In the genomic region with DNA sequence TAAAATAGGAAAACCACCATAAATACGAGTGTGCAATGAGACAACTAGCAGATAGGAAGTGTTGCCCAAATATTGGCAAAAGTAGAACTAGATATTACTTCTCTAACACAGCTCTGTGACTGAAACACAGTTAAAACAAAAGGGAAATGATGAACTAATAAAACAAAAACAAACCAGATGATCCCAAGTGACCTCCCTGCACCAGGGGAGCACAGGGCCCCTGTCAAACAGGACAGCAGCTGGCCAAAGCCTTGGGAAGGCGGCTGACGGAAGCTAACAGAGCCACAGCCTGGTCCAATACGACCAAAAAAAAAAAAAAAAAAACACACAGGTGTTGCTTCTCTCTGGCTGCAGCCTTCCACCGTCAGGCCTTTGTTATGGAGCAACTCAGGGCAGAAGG, we compare ENCODE assay signal across 2 cellular contexts.
TF ChIP-seq lines count a peak whose summit lies in the region.

No MANE protein-coding gene starts in this region.

TF ChIP-seq in SK-N-SH, 30 proteins besides CTCF, POLR2A, EP300 and RAD21:
- TF ChIP-seq, protein P1, sequence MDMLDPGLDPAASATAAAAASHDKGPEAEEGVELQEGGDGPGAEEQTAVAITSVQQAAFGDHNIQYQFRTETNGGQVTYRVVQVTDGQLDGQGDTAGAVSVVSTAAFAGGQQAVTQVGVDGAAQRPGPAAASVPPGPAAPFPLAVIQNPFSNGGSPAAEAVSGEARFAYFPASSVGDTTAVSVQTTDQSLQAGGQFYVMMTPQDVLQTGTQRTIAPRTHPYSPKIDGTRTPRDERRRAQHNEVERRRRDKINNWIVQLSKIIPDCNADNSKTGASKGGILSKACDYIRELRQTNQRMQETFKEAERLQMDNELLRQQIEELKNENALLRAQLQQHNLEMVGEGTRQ (IDR thresholded peaks at IDR 0.05; ENCODE audit: borderline replicate concordance, low read depth, low read length), result no peak
- TF ChIP-seq, protein P2, sequence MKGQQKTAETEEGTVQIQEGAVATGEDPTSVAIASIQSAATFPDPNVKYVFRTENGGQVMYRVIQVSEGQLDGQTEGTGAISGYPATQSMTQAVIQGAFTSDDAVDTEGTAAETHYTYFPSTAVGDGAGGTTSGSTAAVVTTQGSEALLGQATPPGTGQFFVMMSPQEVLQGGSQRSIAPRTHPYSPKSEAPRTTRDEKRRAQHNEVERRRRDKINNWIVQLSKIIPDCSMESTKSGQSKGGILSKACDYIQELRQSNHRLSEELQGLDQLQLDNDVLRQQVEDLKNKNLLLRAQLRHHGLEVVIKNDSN (IDR thresholded peaks at IDR 0.05; ENCODE audit: borderline replicate concordance, low read depth), result no peak
- TF ChIP-seq RFX5 (IDR thresholded peaks at IDR 0.05; ENCODE audit: low read length), result no peak
- no peak for TF ChIP-seq YY1 (IDR thresholded peaks at IDR 0.05; ENCODE audit: low read depth)
- TF ChIP-seq RCOR1 (IDR thresholded peaks at IDR 0.05; ENCODE audit: low read length), result no peak
- no peak for TF ChIP-seq FOSL2 (IDR thresholded peaks at IDR 0.05; ENCODE audit: borderline replicate concordance, low read depth)
- TF ChIP-seq MXI1 (IDR thresholded peaks at IDR 0.05; ENCODE audit: low read depth, low read length), result no peak
- no peak for TF ChIP-seq FOXJ3 (CRISPR knock-in tag; IDR thresholded peaks at IDR 0.05)
- TF ChIP-seq MEF2A (IDR thresholded peaks at IDR 0.05; ENCODE audit: borderline replicate concordance, low read depth), result no peak
- no peak for TF ChIP-seq NRF1 (IDR thresholded peaks at IDR 0.05; ENCODE audit: low read depth, low read length)
- no peak for TF ChIP-seq GATA2 (CRISPR knock-in tag; IDR thresholded peaks at IDR 0.05)
- TF ChIP-seq, protein P3, sequence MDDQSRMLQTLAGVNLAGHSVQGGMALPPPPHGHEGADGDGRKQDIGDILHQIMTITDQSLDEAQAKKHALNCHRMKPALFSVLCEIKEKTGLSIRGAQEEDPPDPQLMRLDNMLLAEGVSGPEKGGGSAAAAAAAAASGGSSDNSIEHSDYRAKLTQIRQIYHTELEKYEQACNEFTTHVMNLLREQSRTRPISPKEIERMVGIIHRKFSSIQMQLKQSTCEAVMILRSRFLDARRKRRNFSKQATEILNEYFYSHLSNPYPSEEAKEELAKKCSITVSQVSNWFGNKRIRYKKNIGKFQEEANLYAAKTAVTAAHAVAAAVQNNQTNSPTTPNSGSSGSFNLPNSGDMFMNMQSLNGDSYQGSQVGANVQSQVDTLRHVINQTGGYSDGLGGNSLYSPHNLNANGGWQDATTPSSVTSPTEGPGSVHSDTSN (IDR thresholded peaks at IDR 0.05), result no peak
- TF ChIP-seq ELF1 (IDR thresholded peaks at IDR 0.05), result no peak
- TF ChIP-seq, protein P4, sequence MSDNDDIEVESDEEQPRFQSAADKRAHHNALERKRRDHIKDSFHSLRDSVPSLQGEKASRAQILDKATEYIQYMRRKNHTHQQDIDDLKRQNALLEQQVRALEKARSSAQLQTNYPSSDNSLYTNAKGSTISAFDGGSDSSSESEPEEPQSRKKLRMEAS (IDR thresholded peaks at IDR 0.05; ENCODE audit: low read depth), result no peak
- TF ChIP-seq TEAD4 (IDR thresholded peaks at IDR 0.05; ENCODE audit: borderline replicate concordance, insufficient read depth), result no peak
TF ChIP-seq in SK-N-SH: peak in this region for 0.

TF ChIP-seq in SK-N-SH treated with all-trans-retinoic acid at 6 μM for 48 hours, 23 proteins besides CTCF, POLR2A, EP300 and RAD21:
- no peak for TF ChIP-seq OSR1 (CRISPR knock-in tag; IDR thresholded peaks at IDR 0.05)
- TF ChIP-seq TCF4 (CRISPR knock-in tag; IDR thresholded peaks at IDR 0.05; ENCODE audit: borderline replicate concordance), result no peak
- TF ChIP-seq ISL1 (CRISPR knock-in tag; IDR thresholded peaks at IDR 0.05), result no peak
- TF ChIP-seq, protein P5, sequence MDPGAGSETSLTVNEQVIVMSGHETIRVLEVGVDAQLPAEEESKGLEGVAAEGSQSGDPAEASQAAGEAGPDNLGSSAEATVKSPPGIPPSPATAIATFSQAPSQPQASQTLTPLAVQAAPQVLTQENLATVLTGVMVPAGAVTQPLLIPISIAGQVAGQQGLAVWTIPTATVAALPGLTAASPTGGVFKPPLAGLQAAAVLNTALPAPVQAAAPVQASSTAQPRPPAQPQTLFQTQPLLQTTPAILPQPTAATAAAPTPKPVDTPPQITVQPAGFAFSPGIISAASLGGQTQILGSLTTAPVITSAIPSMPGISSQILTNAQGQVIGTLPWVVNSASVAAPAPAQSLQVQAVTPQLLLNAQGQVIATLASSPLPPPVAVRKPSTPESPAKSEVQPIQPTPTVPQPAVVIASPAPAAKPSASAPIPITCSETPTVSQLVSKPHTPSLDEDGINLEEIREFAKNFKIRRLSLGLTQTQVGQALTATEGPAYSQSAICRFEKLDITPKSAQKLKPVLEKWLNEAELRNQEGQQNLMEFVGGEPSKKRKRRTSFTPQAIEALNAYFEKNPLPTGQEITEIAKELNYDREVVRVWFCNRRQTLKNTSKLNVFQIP (CRISPR knock-in tag; IDR thresholded peaks at IDR 0.05; ENCODE audit: borderline replicate concordance, low read depth), result no peak
- TF ChIP-seq ZNF565 (CRISPR knock-in tag; conservative IDR thresholded peaks at IDR 0.05; ENCODE audit: low read depth), result no peak
- no peak for TF ChIP-seq PPARA (CRISPR knock-in tag; IDR thresholded peaks at IDR 0.05; ENCODE audit: borderline replicate concordance)
- no peak for TF ChIP-seq ARNTL (CRISPR knock-in tag; IDR thresholded peaks at IDR 0.05; ENCODE audit: borderline replicate concordance, low read depth)
- no peak for TF ChIP-seq CSDC2 (CRISPR knock-in tag; IDR thresholded peaks at IDR 0.05)
- TF ChIP-seq ZNF8 (CRISPR knock-in tag; IDR thresholded peaks at IDR 0.05), result no peak
- TF ChIP-seq ZFP30 (CRISPR knock-in tag; IDR thresholded peaks at IDR 0.05), result no peak
- TF ChIP-seq, protein P6, sequence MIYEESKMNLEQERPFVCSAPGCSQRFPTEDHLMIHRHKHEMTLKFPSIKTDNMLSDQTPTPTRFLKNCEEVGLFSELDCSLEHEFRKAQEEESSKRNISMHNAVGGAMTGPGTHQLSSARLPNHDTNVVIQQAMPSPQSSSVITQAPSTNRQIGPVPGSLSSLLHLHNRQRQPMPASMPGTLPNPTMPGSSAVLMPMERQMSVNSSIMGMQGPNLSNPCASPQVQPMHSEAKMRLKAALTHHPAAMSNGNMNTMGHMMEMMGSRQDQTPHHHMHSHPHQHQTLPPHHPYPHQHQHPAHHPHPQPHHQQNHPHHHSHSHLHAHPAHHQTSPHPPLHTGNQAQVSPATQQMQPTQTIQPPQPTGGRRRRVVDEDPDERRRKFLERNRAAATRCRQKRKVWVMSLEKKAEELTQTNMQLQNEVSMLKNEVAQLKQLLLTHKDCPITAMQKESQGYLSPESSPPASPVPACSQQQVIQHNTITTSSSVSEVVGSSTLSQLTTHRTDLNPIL (CRISPR knock-in tag; IDR thresholded peaks at IDR 0.05; ENCODE audit: low read depth), result no peak
- TF ChIP-seq, protein P7, sequence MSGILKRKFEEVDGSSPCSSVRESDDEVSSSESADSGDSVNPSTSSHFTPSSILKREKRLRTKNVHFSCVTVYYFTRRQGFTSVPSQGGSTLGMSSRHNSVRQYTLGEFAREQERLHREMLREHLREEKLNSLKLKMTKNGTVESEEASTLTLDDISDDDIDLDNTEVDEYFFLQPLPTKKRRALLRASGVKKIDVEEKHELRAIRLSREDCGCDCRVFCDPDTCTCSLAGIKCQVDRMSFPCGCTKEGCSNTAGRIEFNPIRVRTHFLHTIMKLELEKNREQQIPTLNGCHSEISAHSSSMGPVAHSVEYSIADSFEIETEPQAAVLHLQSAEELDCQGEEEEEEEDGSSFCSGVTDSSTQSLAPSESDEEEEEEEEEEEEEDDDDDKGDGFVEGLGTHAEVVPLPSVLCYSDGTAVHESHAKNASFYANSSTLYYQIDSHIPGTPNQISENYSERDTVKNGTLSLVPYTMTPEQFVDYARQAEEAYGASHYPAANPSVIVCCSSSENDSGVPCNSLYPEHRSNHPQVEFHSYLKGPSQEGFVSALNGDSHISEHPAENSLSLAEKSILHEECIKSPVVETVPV (CRISPR knock-in tag; IDR thresholded peaks at IDR 0.05), result no peak
- no peak for TF ChIP-seq ZFP3 (CRISPR knock-in tag; IDR thresholded peaks at IDR 0.05)
- no peak for TF ChIP-seq ZNF70 (CRISPR knock-in tag; IDR thresholded peaks at IDR 0.05)
- TF ChIP-seq ESRRG (CRISPR knock-in tag; IDR thresholded peaks at IDR 0.05), result no peak
- no peak for TF ChIP-seq RARB (CRISPR knock-in tag; IDR thresholded peaks at IDR 0.05)
- TF ChIP-seq ZC3H10 (CRISPR knock-in tag; IDR thresholded peaks at IDR 0.05), result no peak
- TF ChIP-seq TOX (CRISPR knock-in tag; IDR thresholded peaks at IDR 0.05; ENCODE audit: borderline replicate concordance), result no peak
- TF ChIP-seq, protein P8, sequence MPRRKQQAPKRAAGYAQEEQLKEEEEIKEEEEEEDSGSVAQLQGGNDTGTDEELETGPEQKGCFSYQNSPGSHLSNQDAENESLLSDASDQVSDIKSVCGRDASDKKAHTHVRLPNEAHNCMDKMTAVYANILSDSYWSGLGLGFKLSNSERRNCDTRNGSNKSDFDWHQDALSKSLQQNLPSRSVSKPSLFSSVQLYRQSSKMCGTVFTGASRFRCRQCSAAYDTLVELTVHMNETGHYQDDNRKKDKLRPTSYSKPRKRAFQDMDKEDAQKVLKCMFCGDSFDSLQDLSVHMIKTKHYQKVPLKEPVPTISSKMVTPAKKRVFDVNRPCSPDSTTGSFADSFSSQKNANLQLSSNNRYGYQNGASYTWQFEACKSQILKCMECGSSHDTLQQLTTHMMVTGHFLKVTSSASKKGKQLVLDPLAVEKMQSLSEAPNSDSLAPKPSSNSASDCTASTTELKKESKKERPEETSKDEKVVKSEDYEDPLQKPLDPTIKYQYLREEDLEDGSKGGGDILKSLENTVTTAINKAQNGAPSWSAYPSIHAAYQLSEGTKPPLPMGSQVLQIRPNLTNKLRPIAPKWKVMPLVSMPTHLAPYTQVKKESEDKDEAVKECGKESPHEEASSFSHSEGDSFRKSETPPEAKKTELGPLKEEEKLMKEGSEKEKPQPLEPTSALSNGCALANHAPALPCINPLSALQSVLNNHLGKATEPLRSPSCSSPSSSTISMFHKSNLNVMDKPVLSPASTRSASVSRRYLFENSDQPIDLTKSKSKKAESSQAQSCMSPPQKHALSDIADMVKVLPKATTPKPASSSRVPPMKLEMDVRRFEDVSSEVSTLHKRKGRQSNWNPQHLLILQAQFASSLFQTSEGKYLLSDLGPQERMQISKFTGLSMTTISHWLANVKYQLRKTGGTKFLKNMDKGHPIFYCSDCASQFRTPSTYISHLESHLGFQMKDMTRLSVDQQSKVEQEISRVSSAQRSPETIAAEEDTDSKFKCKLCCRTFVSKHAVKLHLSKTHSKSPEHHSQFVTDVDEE (CRISPR knock-in tag; IDR thresholded peaks at IDR 0.05), result no peak
